Comparison of ENCODE assay signal across 36 cellular contexts in the genomic region with DNA sequence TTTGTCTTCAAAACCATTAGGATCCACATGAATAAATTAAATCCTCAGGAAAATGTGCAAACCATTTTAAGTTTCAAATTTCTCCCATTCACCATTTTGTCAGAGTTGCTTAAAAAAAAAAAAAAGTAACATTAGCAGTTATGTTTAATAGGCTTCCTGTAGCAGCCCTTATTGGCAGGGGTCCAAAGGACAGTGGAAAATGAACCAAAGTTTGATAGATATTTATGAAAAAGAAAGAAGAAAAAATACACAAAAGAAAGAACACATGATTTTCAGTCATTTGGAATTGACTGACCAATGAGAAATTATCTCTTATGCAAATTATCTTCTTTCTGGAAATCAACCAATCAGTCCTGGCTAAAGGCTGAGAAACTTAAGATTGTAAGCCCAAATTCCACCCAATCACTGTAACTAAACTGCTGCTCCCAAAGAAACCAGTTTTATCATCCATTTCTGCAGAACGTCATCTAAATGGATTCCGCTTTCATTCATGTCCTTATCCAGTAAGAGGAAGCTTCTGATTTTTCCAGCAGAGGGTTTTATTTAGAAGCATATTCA.
DNase-seq lines count a peak whose midpoint lies in the region; ATAC-seq, FAIRE-seq and TF ChIP-seq lines count a peak whose summit lies in the region.
"Had no signal": no experiment of that assay in that cellular context is flagged by ENCODE, and none has a peak within 500 bp of the region (broad histone marks: within the 10 kb centered on the region; RNA-seq: fewer than 3 reads in every experiment).

No MANE protein-coding gene starts in this region.

- H3K4me1 ChIP-seq in A673 (ENCODE audit: insufficient read depth, low read length, poor library complexity, severe bottlenecking) (peaks cover 42% of the 10 kb centered on the region), K562 (replicated peaks in 1 of 2; ENCODE audit: control insufficient read depth in 2 of 2, insufficient read depth in 2 of 2, low read length in 2 of 2) (peaks cover 0 to 13% of the 10 kb centered on the region in 2 experiments; a peak in 4 of 5 replicates)

- DNase-seq in A673 (ENCODE audit: low spot score) = peak; percentile 37
- no peak for DNase-seq in K562 (ENCODE audit: extremely low read depth in 1 of 4, low spot score in 3 of 4)
- no peak for DNase-seq in Right ventricle myocardium superior
- no peak for DNase-seq in mesothelial cell of epicardium (ENCODE audit: low spot score in 2 of 2, unreplicated experiment in 2 of 2)
- no peak for DNase-seq in caudate nucleus (lab: John Stamatoyannopoulos, UW)
- no peak for DNase-seq in NCI-H446 (lab: John Stamatoyannopoulos, UW)
- no peak for DNase-seq in activated CD8-positive, alpha-beta memory T cell treated with anti-CD3 and anti-CD28 coated beads, Interleukin-2, amount 50 U/mL, for 48 hours
- no peak for DNase-seq in NCI-H2029 treated with DMSO at 0.1 percent for 48 hours (lab: John Stamatoyannopoulos, UW)
- DNase-seq: ACHN; activated CD4-positive, alpha-beta T cell treated with anti-CD3 and anti-CD28 coated beads for 4 hours; activated CD8-positive, alpha-beta T cell treated with anti-CD3 and anti-CD28 coated beads, Interleukin-2, amount 10 ng/mL, durations not matched to agents 7 days and 5 days; activated effector memory CD4-positive, alpha-beta T cell treated with Interleukin-2 at 50 U/mL for 16 hours; anterior cingulate cortex; CD4-positive, alpha-beta memory T cell; cortex of kidney; esophagus squamous epithelium; foreskin melanocyte; GOT3; HFFc6; immature natural killer cell; KG1; MM.1S; NCI-H2029; NCI-H226; NCI-H69; SHP77 treated with DMSO at 0.1 percent for 48 hours; stimulated activated CD4-positive, alpha-beta T cell treated with anti-CD3 and anti-CD28 coated beads, Interleukin-4, amount 100 ng/mL, for 24 hours; T-helper 9 cell; tibial artery had no signal

- BruUV-seq in A673 (replicated peaks; lab: Mats Ljungman, UMichigan) (no TSS peak), K562 (replicated peaks; lab: Mats Ljungman, UMichigan) (no TSS peak)

- TF ChIP-seq EP300 in K562 (IDR thresholded peaks at IDR 0.05; ENCODE audit: low read length) = no peak

- peaks cover 4% of the 10 kb centered on the region for H3K9me3 Mint-ChIP-seq in mesothelial cell of epicardium
- H3K9me3 Mint-ChIP-seq: activated naive CD4-positive, alpha-beta T cell treated with anti-CD3 and anti-CD28 coated beads, Interleukin-2, amount 50 U/mL, for 72 hours; CD4-positive, alpha-beta memory T cell; HFFc6; immature natural killer cell had no signal

- 83% methylated on average over 2 of the region's 2 CpGs for WGBS in K562 (ENCODE audit: insufficient coverage, low coverage, missing lambda C conversion rate)

- FAIRE-seq in K562 (lab: Jason Lieb, UNC) = no peak
- FAIRE-seq: bronchial epithelial cell, D721Med, GM18507, HTR-8/SVneo had no signal

- ATAC-seq in K562 (no peak), Right ventricle myocardium superior (ENCODE audit: poor library complexity) (peak; percentile 41)
- ATAC-seq: activated CD8-positive, alpha-beta T cell treated with anti-CD3 and anti-CD28 coated beads, Interleukin-2, amount 10 ng/mL, durations not matched to agents 7 days and 5 days; activated naive CD4-positive, alpha-beta T cell treated with anti-CD3 and anti-CD28 coated beads, Interleukin-2, amount 50 U/mL, for 72 hours had no signal

- in situ Hi-C loops in K562 (cut with MboI) = loop anchor here (10.0 kb wide), 1 partner anchor 468 kb away; no protein-coding TSS in a partner anchor

- H3K27ac ChIP-seq in A673 (ENCODE audit: low read depth, low read length, poor library complexity, severe bottlenecking) (no peak overlapping the region), K562 (ENCODE audit: extremely low read depth, low read depth, low read length) (no peak overlapping the region), caudate nucleus (ENCODE audit: low read depth, low read length) (no peak overlapping the region)
- H3K27ac ChIP-seq: tibial artery, VCaP had no signal

- no peak for TF ChIP-seq CTCF in A673 (conservative IDR thresholded peaks at IDR 0.05; ENCODE audit: low read depth, low read length)
- TF ChIP-seq CTCF in K562 (IDR thresholded peaks at IDR 0.05 in 2 of 3, conservative IDR thresholded peaks at IDR 0.05 in 1 of 3; ENCODE audit: insufficient read depth in 2 of 3, low read depth in 1 of 3, low read length in 3 of 3) = no peak
- no peak for TF ChIP-seq CTCF in mesothelial cell of epicardium (IDR thresholded peaks at IDR 0.05; ENCODE audit: unreplicated experiment)

- intact Hi-C loops in A673 (cut with micrococcal nuclease; ENCODE audit: unreplicated experiment) = no loop called here
- intact Hi-C loops in K562 (cut with micrococcal nuclease) = no loop called here
- intact Hi-C loops in Right ventricle myocardium superior (cut with DNase I) = no loop called here

- TF ChIP-seq RAD21 in K562 (CRISPR knock-in tag; conservative IDR thresholded peaks at IDR 0.05 in 1 of 2, IDR thresholded peaks at IDR 0.05 in 1 of 2) = no peak

- no peak overlapping the region for H3K4me2 ChIP-seq in K562 (ENCODE audit: insufficient read depth, low read length)

- no peak overlapping the region for H3K9ac ChIP-seq in K562 (ENCODE audit: insufficient read depth in 1 of 2, low read depth in 2 of 2, low read length in 2 of 2)

- H3K9me1 ChIP-seq in K562 (ENCODE audit: control insufficient read depth, insufficient read depth, low read length) = no peaks in the 10 kb centered on the region

- no peak overlapping the region for H3K4me3 Mint-ChIP-seq in mesothelial cell of epicardium
- H3K4me3 Mint-ChIP-seq: activated CD8-positive, alpha-beta T cell treated with anti-CD3 and anti-CD28 coated beads, Interleukin-2, amount 10 ng/mL, durations not matched to agents 7 days and 5 days; B cell; CD4-positive, alpha-beta memory T cell; HFFc6; immature natural killer cell had no signal

- H3K27me3 ChIP-seq in A673 (replicated peaks; ENCODE audit: insufficient read depth, low read depth, low read length, poor library complexity) = no peaks in the 10 kb centered on the region
- no peaks in the 10 kb centered on the region for H3K27me3 ChIP-seq in K562 (ENCODE audit: control insufficient read depth in 2 of 2, insufficient read depth in 2 of 2, low read length in 2 of 2)
- H3K27me3 ChIP-seq: esophagus squamous epithelium, tibial artery had no signal

- H4K20me1 ChIP-seq in K562 (replicated peaks; ENCODE audit: control insufficient read depth, insufficient read depth, low read length) = no peaks in the 10 kb centered on the region

- peaks cover 90% of the 10 kb centered on the region for H3K4me1 Mint-ChIP-seq in mesothelial cell of epicardium
- H3K4me1 Mint-ChIP-seq: B cell; CD4-positive, alpha-beta memory T cell; immature natural killer cell had no signal

- no peak overlapping the region for H2AFZ ChIP-seq in K562 (ENCODE audit: low read depth, low read length)

- POLR2A ChIA-PET in A673 (lab: Charles Lee; ENCODE audit: low non-redundant PET) (interaction anchor here (0.7 kb wide), 1 partner anchor 64 kb away, joined by 3 read pairs; no protein-coding TSS in a partner anchor), K562 (lab: Yijun Ruan, JAX) (no interaction called here)

- no peaks in the 10 kb centered on the region for H3K9me3 ChIP-seq in A673 (ENCODE audit: low read depth, low read length, poor library complexity, severe bottlenecking)
- H3K9me3 ChIP-seq in K562 (replicated peaks; ENCODE audit: control insufficient read depth, insufficient read depth, low read depth, low read length) = no peaks in the 10 kb centered on the region
- H3K9me3 ChIP-seq: esophagus squamous epithelium, tibial artery had no signal

- TF ChIP-seq POLR2A in K562 (conservative IDR thresholded peaks at IDR 0.05) = no peak

- no peak overlapping the region for H3K4me3 ChIP-seq in A673 (ENCODE audit: low read depth, low read length, poor library complexity, severe bottlenecking)
- no peak overlapping the region for H3K4me3 ChIP-seq in K562
- H3K4me3 ChIP-seq: esophagus squamous epithelium, tibial artery had no signal

- peak overlapping the region; percentile 97 for H3K27ac Mint-ChIP-seq in mesothelial cell of epicardium
- H3K27ac Mint-ChIP-seq: activated CD8-positive, alpha-beta T cell treated with anti-CD3 and anti-CD28 coated beads, Interleukin-2, amount 10 ng/mL, durations not matched to agents 7 days and 5 days; activated naive CD4-positive, alpha-beta T cell treated with anti-CD3 and anti-CD28 coated beads, Interleukin-2, amount 50 U/mL, for 72 hours; B cell; CD4-positive, alpha-beta memory T cell; HFFc6; immature natural killer cell had no signal

- no peaks in the 10 kb centered on the region for H3K79me2 ChIP-seq in K562 (ENCODE audit: control insufficient read depth, insufficient read depth, low read length)

- no peaks in the 10 kb centered on the region for H3K27me3 Mint-ChIP-seq in mesothelial cell of epicardium (ENCODE audit: low read depth)
- H3K27me3 Mint-ChIP-seq: CD4-positive, alpha-beta memory T cell had no signal

- peaks cover 18% of the 10 kb centered on the region for H3K36me3 Mint-ChIP-seq in mesothelial cell of epicardium
- H3K36me3 Mint-ChIP-seq: activated naive CD4-positive, alpha-beta T cell treated with anti-CD3 and anti-CD28 coated beads, Interleukin-2, amount 50 U/mL, for 72 hours; CD4-positive, alpha-beta memory T cell had no signal

- peaks cover 3% of the 10 kb centered on the region for H3K36me3 ChIP-seq in A673 (ENCODE audit: insufficient read depth, low read length, poor library complexity, severe bottlenecking)
- H3K36me3 ChIP-seq in K562 (ENCODE audit: control insufficient read depth, insufficient read depth, low read length) = peaks cover 9% of the 10 kb centered on the region; the same call in 2 of the 3 replicates
- H3K36me3 ChIP-seq: tibial artery had no signal

- CTCF ChIA-PET in A673 (lab: Charles Lee) = no interaction called here
- CTCF ChIA-PET in K562 (lab: Yijun Ruan, JAX; ENCODE audit: low intra/inter-chr PET ratio) = no interaction called here

TF ChIP-seq in K562, 482 proteins besides CTCF, POLR2A, EP300 and RAD21:
- TF ChIP-seq NFIC (IDR thresholded peaks at IDR 0.05) (peak; percentile 44; the same call in 1 of the 2 replicates), UBTF (IDR thresholded peaks at IDR 0.05; ENCODE audit: borderline replicate concordance in 1 of 2, low read depth in 2 of 2, low read length in 2 of 2) (no peak)
